In the genomic region with DNA sequence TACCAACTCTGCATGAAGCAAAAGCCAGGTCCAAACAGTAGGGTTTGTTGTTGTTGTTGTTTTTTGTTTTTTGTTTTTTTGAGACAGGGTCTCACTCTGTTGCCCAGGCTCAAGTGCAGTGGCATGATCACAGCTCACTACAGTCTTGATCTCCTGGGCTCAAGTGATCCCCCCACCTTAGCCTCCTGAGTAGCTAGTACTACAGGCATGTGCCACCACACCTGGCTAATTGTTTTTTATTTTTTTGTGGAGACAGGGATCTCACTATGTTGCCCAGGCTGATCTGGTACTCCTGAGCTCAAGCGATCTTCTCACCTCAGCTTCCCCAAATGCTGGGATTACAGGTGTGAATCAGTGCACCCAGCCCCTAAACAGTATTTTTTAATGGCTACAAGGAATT, we compare ENCODE assay signal across 22 cellular contexts. TPM values are rescaled to one million over a fixed set of nuclear protein-coding genes. Genes with fewer than 3 reads are reported as not detected.
A peak's percentile ranks its signal among the peaks of the same experiment; 100 is the strongest.
DNase-seq lines count a peak whose midpoint lies in the region; ATAC-seq and TF ChIP-seq lines count a peak whose summit lies in the region.
"Had no signal": no experiment of that assay in that cellular context is flagged by ENCODE, and none has a peak within 500 bp of the region (broad histone marks: within the 10 kb centered on the region; RNA-seq: fewer than 3 reads in every experiment).

No MANE protein-coding gene starts in this region.

- no peak for TF ChIP-seq CTCF in suprapubic skin (IDR thresholded peaks at IDR 0.05)

- peaks cover 59% of the 10 kb centered on the region for H3K4me1 Mint-ChIP-seq in stimulated activated naive CD8-positive, alpha-beta T cell treated with anti-CD3 and anti-CD28 coated beads, Interleukin-15, Interleukin-2, amounts not matched to agents 100 ng/mL and 50 ng/mL, for 24 hours (ENCODE audit: low read depth)
- peaks cover 42% of the 10 kb centered on the region for H3K4me1 Mint-ChIP-seq in activated naive CD8-positive, alpha-beta T cell treated with anti-CD3 and anti-CD28 coated beads, Interleukin-2, amount 10 ng/mL, durations not matched to agents 7 days and 5 days
- H3K4me1 Mint-ChIP-seq in stimulated activated effector memory CD8-positive, alpha-beta T cell treated with anti-CD3 and anti-CD28 coated beads, Interleukin-12 subunit alpha, Interleukin-12 subunit beta, amount 100 ng/mL, for 72 hours = peaks cover 68% of the 10 kb centered on the region

- no peak overlapping the region for H3K27ac ChIP-seq in suprapubic skin
- H3K27ac ChIP-seq: esophagus muscularis mucosa, parathyroid adenoma, upper lobe of left lung had no signal

- DNase-seq in stimulated activated naive CD8-positive, alpha-beta T cell treated with anti-CD3 and anti-CD28 coated beads, Interleukin-15, Interleukin-2, amounts not matched to agents 100 U/mL and 50 U/mL, for 24 hours = no peak
- no peak for DNase-seq in activated naive CD8-positive, alpha-beta T cell treated with anti-CD3 and anti-CD28 coated beads, Interleukin-2, amount 10 ng/mL, durations not matched to agents 7 days and 5 days
- DNase-seq in stimulated activated effector memory CD8-positive, alpha-beta T cell treated with anti-CD3 and anti-CD28 coated beads, Interleukin-12 subunit alpha, Interleukin-12 subunit beta, amount 100 ng/mL, for 72 hours (ENCODE audit: low spot score in 2 of 2) = no peak
- no peak for DNase-seq in suprapubic skin (ENCODE audit: low spot score in 2 of 2)
- no peak for DNase-seq in activated effector memory CD4-positive, alpha-beta T cell treated with Interleukin-2 at 50 U/mL for 16 hours
- DNase-seq: activated CD4-positive, alpha-beta T cell treated with anti-CD3 and anti-CD28 coated beads, Interleukin-2, amount 50 U/mL, for 1 hour; anterior cingulate cortex; Caco-2; central memory CD4-positive, alpha-beta T cell; HCEC 1CT; kidney glomerular epithelial cell; naive B cell; NCI-H1105 treated with DMSO at 0.1 percent for 48 hours; NCI-H2107; NCI-H510A treated with DMSO at 0.1 percent for 48 hours; RPMI8226; stimulated activated naive CD8-positive, alpha-beta T cell treated with anti-CD3 and anti-CD28 coated beads, Interleukin-15, amount 100 ng/mL, for 72 hours; upper lobe of left lung had no signal

- 100% methylated on average over 1 of the region's 1 CpG for WGBS in suprapubic skin

- H3K4me3 Mint-ChIP-seq in stimulated activated naive CD8-positive, alpha-beta T cell treated with anti-CD3 and anti-CD28 coated beads, Interleukin-15, Interleukin-2, amounts not matched to agents 100 ng/mL and 50 ng/mL, for 24 hours = no peak overlapping the region
- no peak overlapping the region for H3K4me3 Mint-ChIP-seq in activated naive CD8-positive, alpha-beta T cell treated with anti-CD3 and anti-CD28 coated beads, Interleukin-2, amount 10 ng/mL, durations not matched to agents 7 days and 5 days
- no peak overlapping the region for H3K4me3 Mint-ChIP-seq in stimulated activated effector memory CD8-positive, alpha-beta T cell treated with anti-CD3 and anti-CD28 coated beads, Interleukin-12 subunit alpha, Interleukin-12 subunit beta, amount 100 ng/mL, for 72 hours
- H3K4me3 Mint-ChIP-seq: naive B cell; stimulated activated naive CD8-positive, alpha-beta T cell treated with anti-CD3 and anti-CD28 coated beads, Interleukin-15, amount 100 ng/mL, for 72 hours had no signal

- no peaks in the 10 kb centered on the region for H3K9me3 Mint-ChIP-seq in stimulated activated naive CD8-positive, alpha-beta T cell treated with anti-CD3 and anti-CD28 coated beads, Interleukin-15, Interleukin-2, amounts not matched to agents 100 ng/mL and 50 ng/mL, for 24 hours
- H3K9me3 Mint-ChIP-seq in activated naive CD8-positive, alpha-beta T cell treated with anti-CD3 and anti-CD28 coated beads, Interleukin-2, amount 10 ng/mL, durations not matched to agents 7 days and 5 days = no peaks in the 10 kb centered on the region
- H3K9me3 Mint-ChIP-seq in stimulated activated effector memory CD8-positive, alpha-beta T cell treated with anti-CD3 and anti-CD28 coated beads, Interleukin-12 subunit alpha, Interleukin-12 subunit beta, amount 100 ng/mL, for 72 hours = no peaks in the 10 kb centered on the region
- H3K9me3 Mint-ChIP-seq: naive B cell had no signal

- no peak overlapping the region for H3K4me3 ChIP-seq in suprapubic skin
- H3K4me3 ChIP-seq: esophagus muscularis mucosa, upper lobe of left lung had no signal

- no peaks in the 10 kb centered on the region for H3K9me3 ChIP-seq in suprapubic skin
- H3K9me3 ChIP-seq: esophagus muscularis mucosa, upper lobe of left lung had no signal

- no peaks in the 10 kb centered on the region for H3K27me3 Mint-ChIP-seq in stimulated activated naive CD8-positive, alpha-beta T cell treated with anti-CD3 and anti-CD28 coated beads, Interleukin-15, Interleukin-2, amounts not matched to agents 100 ng/mL and 50 ng/mL, for 24 hours
- no peaks in the 10 kb centered on the region for H3K27me3 Mint-ChIP-seq in activated naive CD8-positive, alpha-beta T cell treated with anti-CD3 and anti-CD28 coated beads, Interleukin-2, amount 10 ng/mL, durations not matched to agents 7 days and 5 days
- H3K27me3 Mint-ChIP-seq: naive B cell; stimulated activated naive CD8-positive, alpha-beta T cell treated with anti-CD3 and anti-CD28 coated beads, Interleukin-15, amount 100 ng/mL, for 72 hours had no signal

- no peaks in the 10 kb centered on the region for H3K27me3 ChIP-seq in suprapubic skin
- H3K27me3 ChIP-seq: esophagus muscularis mucosa, upper lobe of left lung had no signal

- POLR2A ChIA-PET in activated naive CD8-positive, alpha-beta T cell treated with anti-CD3 and anti-CD28 coated beads, Interleukin-2, amount 10 ng/mL, durations not matched to agents 7 days and 5 days (lab: Charles Lee) = interaction anchor here (2.3 to 2.7 kb wide), 3 partner anchors 9 to 25 kb away, joined by 9 to 20 read pairs (median 13); partner anchors contain the start of gene MRFAP1L1

- no peak for ATAC-seq in stimulated activated naive CD8-positive, alpha-beta T cell treated with anti-CD3 and anti-CD28 coated beads, Interleukin-15, Interleukin-2, amounts not matched to agents 100 U/mL and 50 U/mL, for 24 hours
- no peak for ATAC-seq in activated naive CD8-positive, alpha-beta T cell treated with anti-CD3 and anti-CD28 coated beads, Interleukin-2, amount 10 ng/mL, durations not matched to agents 7 days and 5 days (ENCODE audit: low read depth)
- no peak for ATAC-seq in stimulated activated effector memory CD8-positive, alpha-beta T cell treated with anti-CD3 and anti-CD28 coated beads, Interleukin-12 subunit alpha, Interleukin-12 subunit beta, amount 100 ng/mL, for 72 hours
- ATAC-seq: SK-N-SH treated with all-trans-retinoic acid at 6 μM for 48 hours; stimulated activated naive CD8-positive, alpha-beta T cell treated with anti-CD3 and anti-CD28 coated beads, Interleukin-15, amount 100 ng/mL, for 72 hours had no signal

- H3K36me3 ChIP-seq in suprapubic skin = peaks cover 22% of the 10 kb centered on the region

- no peak for TF ChIP-seq POLR2A in suprapubic skin (IDR thresholded peaks at IDR 0.05)

- H3K27ac Mint-ChIP-seq in stimulated activated naive CD8-positive, alpha-beta T cell treated with anti-CD3 and anti-CD28 coated beads, Interleukin-15, Interleukin-2, amounts not matched to agents 100 ng/mL and 50 ng/mL, for 24 hours = peak overlapping the region; percentile 42
- peak overlapping the region; percentile 71 for H3K27ac Mint-ChIP-seq in activated naive CD8-positive, alpha-beta T cell treated with anti-CD3 and anti-CD28 coated beads, Interleukin-2, amount 10 ng/mL, durations not matched to agents 7 days and 5 days
- H3K27ac Mint-ChIP-seq in stimulated activated effector memory CD8-positive, alpha-beta T cell treated with anti-CD3 and anti-CD28 coated beads, Interleukin-12 subunit alpha, Interleukin-12 subunit beta, amount 100 ng/mL, for 72 hours = peak overlapping the region; percentile 99

- H3K4me1 ChIP-seq in suprapubic skin = peaks cover 22% of the 10 kb centered on the region

- H3K36me3 Mint-ChIP-seq in stimulated activated naive CD8-positive, alpha-beta T cell treated with anti-CD3 and anti-CD28 coated beads, Interleukin-15, Interleukin-2, amounts not matched to agents 100 ng/mL and 50 ng/mL, for 24 hours (ENCODE audit: low read depth) = peaks cover 26% of the 10 kb centered on the region
- H3K36me3 Mint-ChIP-seq in activated naive CD8-positive, alpha-beta T cell treated with anti-CD3 and anti-CD28 coated beads, Interleukin-2, amount 10 ng/mL, durations not matched to agents 7 days and 5 days = peaks cover 37% of the 10 kb centered on the region
- H3K36me3 Mint-ChIP-seq in stimulated activated effector memory CD8-positive, alpha-beta T cell treated with anti-CD3 and anti-CD28 coated beads, Interleukin-12 subunit alpha, Interleukin-12 subunit beta, amount 100 ng/mL, for 72 hours = peaks cover 41% of the 10 kb centered on the region

- no peak for TF ChIP-seq EP300 in suprapubic skin (IDR thresholded peaks at IDR 0.05)

RNA-seq across cellular contexts. Expression of gene S100P, which starts 6.2 kb away (rescaled TPM):
- 1 to 10 TPM in 1 of 2 experiments, not detected in 1; 1.5 TPM for total RNA-seq in activated naive CD8-positive, alpha-beta T cell treated with anti-CD3 and anti-CD28 coated beads, Interleukin-2, amount 10 ng/mL, durations not matched to agents 7 days and 5 days
- total RNA-seq in suprapubic skin = 10 to 100 TPM in 2 of 4 donors, 1 to 10 TPM in 2; 4.7 to 27.7 (median 9.3) TPM

RNA-seq across cellular contexts. Expression of gene MRFAP1L1, which starts 9.8 kb away (rescaled TPM):
- 10 to 100 TPM; 74.6 to 80.0 TPM for total RNA-seq in activated naive CD8-positive, alpha-beta T cell treated with anti-CD3 and anti-CD28 coated beads, Interleukin-2, amount 10 ng/mL, durations not matched to agents 7 days and 5 days
- 10 to 100 TPM; 40.6 to 63.4 (median 53.4) TPM for total RNA-seq in suprapubic skin

RNA-seq across cellular contexts. Expression of gene BLOC1S4, which starts 16.1 kb away (rescaled TPM):
- 10 to 100 TPM; 23.9 to 24.3 TPM for total RNA-seq in activated naive CD8-positive, alpha-beta T cell treated with anti-CD3 and anti-CD28 coated beads, Interleukin-2, amount 10 ng/mL, durations not matched to agents 7 days and 5 days
- total RNA-seq in suprapubic skin = 10 to 100 TPM in 3 of 4 donors, 1 to 10 TPM in 1; 5.1 to 20.2 (median 14.8) TPM

RNA-seq across cellular contexts. Expression of gene MRFAP1, which starts 59.4 kb away (rescaled TPM):
- total RNA-seq in activated naive CD8-positive, alpha-beta T cell treated with anti-CD3 and anti-CD28 coated beads, Interleukin-2, amount 10 ng/mL, durations not matched to agents 7 days and 5 days = 100 to 1,000 TPM; 123 to 128 TPM
- total RNA-seq in suprapubic skin = 100 to 1,000 TPM; 143 to 214 (median 163) TPM

Comparison
In these comparisons a context has a peak if more than half of its experiments do, and no peak if none do; other contexts are left out.
1. H3K27ac Mint-ChIP-seq: peak in every context shown above with its lines; median percentile 99 in stimulated activated effector memory CD8-positive, alpha-beta T cell treated with anti-CD3 and anti-CD28 coated beads, Interleukin-12 subunit alpha, Interleukin-12 subunit beta, amount 100 ng/mL, for 72 hours; 71 in activated naive CD8-positive, alpha-beta T cell treated with anti-CD3 and anti-CD28 coated beads, Interleukin-2, amount 10 ng/mL, durations not matched to agents 7 days and 5 days; 42 in stimulated activated naive CD8-positive, alpha-beta T cell treated with anti-CD3 and anti-CD28 coated beads, Interleukin-15, Interleukin-2, amounts not matched to agents 100 ng/mL and 50 ng/mL, for 24 hours.